In the genomic region with DNA sequence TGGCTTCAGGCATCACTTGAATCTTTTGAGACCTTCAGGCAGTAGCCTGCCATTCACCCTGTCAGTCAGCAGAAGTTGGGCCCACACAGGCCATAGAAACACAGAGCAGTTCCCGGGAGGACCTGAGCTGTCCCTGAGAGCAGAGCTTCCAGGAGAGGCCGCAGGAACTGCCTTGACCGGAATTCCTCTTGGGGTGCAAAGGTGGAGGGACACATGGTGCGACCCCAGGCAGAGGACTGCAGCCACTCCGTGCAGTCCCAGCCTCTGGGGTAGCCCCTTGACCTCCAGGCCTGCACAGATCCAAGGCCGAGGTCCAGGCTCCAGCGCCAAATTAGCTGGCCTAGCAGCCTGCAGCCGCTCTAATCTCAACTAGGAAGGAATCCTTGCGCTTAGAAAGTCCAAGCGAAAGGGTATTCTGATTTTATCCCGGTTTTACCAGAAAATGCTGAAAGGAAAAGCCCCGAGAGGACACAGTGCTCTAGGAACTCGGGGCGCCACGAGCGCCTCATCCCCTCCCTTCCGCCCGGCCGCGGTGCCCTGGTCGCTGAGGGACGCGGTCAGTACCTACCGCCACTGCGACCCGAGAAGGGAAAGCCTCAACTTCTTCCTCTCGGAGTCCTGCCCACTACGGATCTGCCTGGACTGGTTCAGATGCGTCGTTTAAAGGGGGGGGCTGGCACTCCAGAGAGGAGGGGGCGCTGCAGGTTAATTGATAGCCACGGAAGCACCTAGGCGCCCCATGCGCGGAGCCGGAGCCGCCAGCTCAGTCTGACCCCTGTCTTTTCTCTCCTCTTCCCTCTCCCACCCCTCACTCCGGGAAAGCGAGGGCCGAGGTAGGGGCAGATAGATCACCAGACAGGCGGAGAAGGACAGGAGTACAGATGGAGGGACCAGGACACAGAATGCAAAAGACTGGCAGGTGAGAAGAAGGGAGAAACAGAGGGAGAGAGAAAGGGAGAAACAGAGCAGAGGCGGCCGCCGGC, we compare ENCODE assay signal across 1 cellular context.
TF ChIP-seq lines count a peak whose summit lies in the region.

No MANE protein-coding gene starts in this region.

TF ChIP-seq in WTC11, 78 proteins besides CTCF, POLR2A, EP300 and RAD21 (continued from another document):
- TF ChIP-seq, protein P1, sequence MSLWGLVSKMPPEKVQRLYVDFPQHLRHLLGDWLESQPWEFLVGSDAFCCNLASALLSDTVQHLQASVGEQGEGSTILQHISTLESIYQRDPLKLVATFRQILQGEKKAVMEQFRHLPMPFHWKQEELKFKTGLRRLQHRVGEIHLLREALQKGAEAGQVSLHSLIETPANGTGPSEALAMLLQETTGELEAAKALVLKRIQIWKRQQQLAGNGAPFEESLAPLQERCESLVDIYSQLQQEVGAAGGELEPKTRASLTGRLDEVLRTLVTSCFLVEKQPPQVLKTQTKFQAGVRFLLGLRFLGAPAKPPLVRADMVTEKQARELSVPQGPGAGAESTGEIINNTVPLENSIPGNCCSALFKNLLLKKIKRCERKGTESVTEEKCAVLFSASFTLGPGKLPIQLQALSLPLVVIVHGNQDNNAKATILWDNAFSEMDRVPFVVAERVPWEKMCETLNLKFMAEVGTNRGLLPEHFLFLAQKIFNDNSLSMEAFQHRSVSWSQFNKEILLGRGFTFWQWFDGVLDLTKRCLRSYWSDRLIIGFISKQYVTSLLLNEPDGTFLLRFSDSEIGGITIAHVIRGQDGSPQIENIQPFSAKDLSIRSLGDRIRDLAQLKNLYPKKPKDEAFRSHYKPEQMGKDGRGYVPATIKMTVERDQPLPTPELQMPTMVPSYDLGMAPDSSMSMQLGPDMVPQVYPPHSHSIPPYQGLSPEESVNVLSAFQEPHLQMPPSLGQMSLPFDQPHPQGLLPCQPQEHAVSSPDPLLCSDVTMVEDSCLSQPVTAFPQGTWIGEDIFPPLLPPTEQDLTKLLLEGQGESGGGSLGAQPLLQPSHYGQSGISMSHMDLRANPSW (CRISPR knock-in tag; conservative IDR thresholded peaks at IDR 0.05; ENCODE audit: low read depth) = no peak
TF ChIP-seq in WTC11: peak in this region for 0.
